Comparison of ENCODE assay signal across 8 cellular contexts in genomic region chr22:46013460-46014416, GRCh38. TPM values are rescaled to one million over a fixed set of nuclear protein-coding genes. Genes with fewer than 3 reads are reported as not detected.
DNase-seq lines count a peak whose midpoint lies in the region; ATAC-seq, FAIRE-seq and TF ChIP-seq lines count a peak whose summit lies in the region.

No MANE protein-coding gene starts in this region.

- H3K4me3 ChIP-seq in right atrium auricular region: peak overlapping the region; percentile 36 to 65

- no peaks in the 10 kb centered on the region for H3K36me3 ChIP-seq in right atrium auricular region

- peak overlapping the region; percentile 91 for H3K4me3 Mint-ChIP-seq in T-helper 17 cell

- H3K36me3 Mint-ChIP-seq in T-helper 17 cell (ENCODE audit: low read depth): no peaks in the 10 kb centered on the region

- peaks cover 0 to 36% of the 10 kb centered on the region in 2 donors for H3K4me1 ChIP-seq in right atrium auricular region

- DNase-seq in NCI-H1105 treated with DMSO at 0.1 percent for 48 hours (lab: John Stamatoyannopoulos, UW): peak; percentile 74
- peak; percentile 59 to 66 (median 60) for DNase-seq in T-helper 17 cell
- peak; percentile 96 for DNase-seq in right atrium auricular region (ENCODE audit: low spot score)
- DNase-seq in pulmonary artery endothelial cell (ENCODE audit: low read depth, low spot score): peak; percentile 73
- peak; percentile 98 for DNase-seq in urothelium cell line (ENCODE audit: low spot score)

- peak; percentile 41 to 76 for TF ChIP-seq CTCF in right atrium auricular region (IDR thresholded peaks at IDR 0.05)

- H3K27me3 Mint-ChIP-seq in T-helper 17 cell: no peaks in the 10 kb centered on the region

- peak overlapping the region; percentile 92 for H3K27ac ChIP-seq in angular gyrus (ENCODE audit: low read depth, low read length)
- peak overlapping the region; percentile 92 to 97 for H3K27ac ChIP-seq in right atrium auricular region

- peak overlapping the region; percentile 92 for H3K27ac Mint-ChIP-seq in T-helper 17 cell

- H3K4me1 Mint-ChIP-seq in T-helper 17 cell: peaks cover 5% of the 10 kb centered on the region

- H3K9me3 ChIP-seq in T-helper 17 cell (ENCODE audit: control insufficient read depth, low read length, poor library complexity, severe bottlenecking): no peaks in the 10 kb centered on the region
- H3K9me3 ChIP-seq in right atrium auricular region: peaks cover 0 to 7% of the 10 kb centered on the region in 2 donors

- TF ChIP-seq POLR2A in GM10847 (IDR thresholded peaks at IDR 0.05; ENCODE audit: extremely low read depth, insufficient read length): peak; percentile 18

- FAIRE-seq in urothelium cell line (lab: Jason Lieb, UNC): peak; percentile 92

- ATAC-seq in HG02571 (IDR thresholded peaks at IDR 0.05; ENCODE audit: unreplicated experiment) (peak; percentile 72), T-helper 17 cell (peak; percentile 86)

- H3K27me3 ChIP-seq in right atrium auricular region: no peaks in the 10 kb centered on the region

RNA-seq across cellular contexts. Expression of gene WNT7B, which starts 36.8 kb away (rescaled TPM):
- not detected for total RNA-seq in T-helper 17 cell
- under 1 TPM in 1 of 2 donors, not detected in 1; 0.19 TPM for total RNA-seq in right atrium auricular region
- total RNA-seq in pulmonary artery endothelial cell: not detected in 2 replicates

Comparison
In these comparisons a context has a peak if more than half of its experiments do, and no peak if none do; other contexts are left out.
1. Peak in every context shown above with its lines: DNase-seq, ATAC-seq, H3K4me3 ChIP-seq and H3K27ac ChIP-seq.